In genomic region chr22:32852346-32853251, GRCh38 we compare ENCODE assay signal across 14 cellular contexts. TPM values are rescaled to one million over a fixed set of nuclear protein-coding genes. Genes with fewer than 3 reads are reported as not detected.
DNase-seq lines count a peak whose midpoint lies in the region; ATAC-seq, FAIRE-seq and TF ChIP-seq lines count a peak whose summit lies in the region.
"Had no signal": no experiment of that assay in that cellular context is flagged by ENCODE, and none has a peak within 500 bp of the region (broad histone marks: within the 10 kb centered on the region; RNA-seq: fewer than 3 reads in every experiment).

No MANE protein-coding gene starts in this region.

- TF ChIP-seq EP300 in K562 (IDR thresholded peaks at IDR 0.05; ENCODE audit: low read length): no peak

- H4K20me1 ChIP-seq in K562 (replicated peaks; ENCODE audit: control insufficient read depth, insufficient read depth, low read length): no peaks in the 10 kb centered on the region

- no TSS peak for BruUV-seq in K562 (replicated peaks; lab: Mats Ljungman, UMichigan)

- H3K27ac ChIP-seq in K562 (ENCODE audit: extremely low read depth, low read depth, low read length) (no peak overlapping the region), cardiac muscle cell (peak overlapping the region; percentile 71), upper lobe of right lung (peak overlapping the region; percentile 78)
- H3K27ac ChIP-seq in CD4-positive, alpha-beta memory T cell (ENCODE audit: low read depth, low read length): no peak overlapping the region
- H3K27ac ChIP-seq: neutrophil had no signal

- DNase-seq in K562 (ENCODE audit: extremely low read depth in 1 of 4, low spot score in 3 of 4): peak in 2 of 4 experiments; percentile 22 to 33
- peak; percentile 40 to 72 for DNase-seq in cardiac muscle cell (ENCODE audit: low read depth in 1 of 2, low spot score in 1 of 2)
- no peak for DNase-seq in neural crest cell (ENCODE audit: low read depth, low spot score)
- no peak for DNase-seq in upper lobe of right lung
- DNase-seq in T-helper 2 cell treated with Interferon-gamma antibody and Interleukin-4, amounts not matched to agents 5 μg/mL and 100 μg/mL, for 36 hours (ENCODE audit: low spot score): no peak
- no peak for DNase-seq in CD4-positive, alpha-beta memory T cell
- DNase-seq: activated CD4-positive, alpha-beta T cell treated with anti-CD3 and anti-CD28 coated beads for 36 hours; activated effector memory CD4-positive, alpha-beta T cell treated with anti-CD3 and anti-CD28 coated beads, Interleukin-2, amount 50 U/mL, for 16 hours; effector memory CD8-positive, alpha-beta T cell; SHP77 had no signal

- H3K4me1 ChIP-seq in K562 (replicated peaks in 1 of 2; ENCODE audit: control insufficient read depth in 2 of 2, insufficient read depth in 2 of 2, low read length in 2 of 2) (peaks cover 4 to 10% of the 10 kb centered on the region in 2 experiments; a peak in 3 of 5 replicates), cardiac muscle cell (ENCODE audit: low read depth) (peaks cover 19% of the 10 kb centered on the region), upper lobe of right lung (peaks cover 65% of the 10 kb centered on the region)
- H3K4me1 ChIP-seq in CD4-positive, alpha-beta memory T cell (ENCODE audit: insufficient read depth, low read length): no peaks in the 10 kb centered on the region

- H3K27me3 Mint-ChIP-seq in neural crest cell (ENCODE audit: low read depth): no peaks in the 10 kb centered on the region
- H3K27me3 Mint-ChIP-seq in T-helper 2 cell treated with Interferon-gamma antibody and Interleukin-4, amounts not matched to agents 5 μg/mL and 100 μg/mL, for 36 hours (ENCODE audit: low read depth): no peaks in the 10 kb centered on the region
- H3K27me3 Mint-ChIP-seq in CD4-positive, alpha-beta memory T cell: peaks cover 3 to 19% of the 10 kb centered on the region in 2 donors
- H3K27me3 Mint-ChIP-seq: type B pancreatic cell had no signal

- in situ Hi-C loops in K562 (cut with MboI): no loop called here

- TF ChIP-seq RAD21 in K562 (CRISPR knock-in tag; conservative IDR thresholded peaks at IDR 0.05 in 1 of 2, IDR thresholded peaks at IDR 0.05 in 1 of 2): no peak

- no peaks in the 10 kb centered on the region for H3K36me3 Mint-ChIP-seq in neural crest cell (ENCODE audit: low read depth)
- H3K36me3 Mint-ChIP-seq in T-helper 2 cell treated with Interferon-gamma antibody and Interleukin-4, amounts not matched to agents 5 μg/mL and 100 μg/mL, for 36 hours (ENCODE audit: low read depth): no peaks in the 10 kb centered on the region
- no peaks in the 10 kb centered on the region for H3K36me3 Mint-ChIP-seq in CD4-positive, alpha-beta memory T cell

- intact Hi-C loops in K562 (cut with micrococcal nuclease): no loop called here
- intact Hi-C loops in upper lobe of right lung (cut with DNase I): no loop called here
- intact Hi-C loops in CD4-positive, alpha-beta memory T cell (cut with micrococcal nuclease): no loop called here

- ATAC-seq in K562: peak; percentile 72
- peak; percentile 51 for ATAC-seq in upper lobe of right lung
- no peak for ATAC-seq in HG03460 (IDR thresholded peaks at IDR 0.05; ENCODE audit: unreplicated experiment)
- ATAC-seq: activated CD4-positive, alpha-beta T cell treated with anti-CD3 and anti-CD28 coated beads for 36 hours; effector memory CD8-positive, alpha-beta T cell; GM12878 had no signal

- H3K9me1 ChIP-seq in K562 (ENCODE audit: control insufficient read depth, insufficient read depth, low read length): no peaks in the 10 kb centered on the region

- H3K36me3 ChIP-seq in K562 (ENCODE audit: control insufficient read depth, insufficient read depth, low read length) (no peaks in the 10 kb centered on the region), cardiac muscle cell (peaks cover 12% of the 10 kb centered on the region), upper lobe of right lung (peaks cover 78% of the 10 kb centered on the region)
- no peaks in the 10 kb centered on the region for H3K36me3 ChIP-seq in CD4-positive, alpha-beta memory T cell (ENCODE audit: insufficient read depth, low read length)
- H3K36me3 ChIP-seq: neutrophil had no signal

- no peak overlapping the region for H3K9ac ChIP-seq in K562 (ENCODE audit: insufficient read depth in 1 of 2, low read depth in 2 of 2, low read length in 2 of 2)

- H3K4me3 Mint-ChIP-seq in neural crest cell: no peak overlapping the region
- no peak overlapping the region for H3K4me3 Mint-ChIP-seq in T-helper 2 cell treated with Interferon-gamma antibody and Interleukin-4, amounts not matched to agents 5 μg/mL and 100 μg/mL, for 36 hours
- H3K4me3 Mint-ChIP-seq in CD4-positive, alpha-beta memory T cell: no peak overlapping the region
- H3K4me3 Mint-ChIP-seq: activated CD4-positive, alpha-beta T cell treated with anti-CD3 and anti-CD28 coated beads for 36 hours; effector memory CD8-positive, alpha-beta T cell; type B pancreatic cell had no signal

- no peak for TF ChIP-seq POLR2A in K562 (conservative IDR thresholded peaks at IDR 0.05)

- CTCF ChIA-PET in K562 (lab: Yijun Ruan, JAX; ENCODE audit: low intra/inter-chr PET ratio): no interaction called here
- CTCF ChIA-PET in CD4-positive, alpha-beta memory T cell (lab: Charles Lee; ENCODE audit: partially characterized antibody): no interaction called here

- H3K9me3 ChIP-seq in K562 (replicated peaks; ENCODE audit: control insufficient read depth, insufficient read depth, low read depth, low read length) (no peaks in the 10 kb centered on the region), cardiac muscle cell (ENCODE audit: low read depth) (no peaks in the 10 kb centered on the region), upper lobe of right lung (no peaks in the 10 kb centered on the region)
- no peaks in the 10 kb centered on the region for H3K9me3 ChIP-seq in CD4-positive, alpha-beta memory T cell (ENCODE audit: control insufficient read depth in 1 of 2, low read length in 2 of 2)
- H3K9me3 ChIP-seq: neutrophil had no signal

- H3K27me3 ChIP-seq in K562 (ENCODE audit: control insufficient read depth in 2 of 2, insufficient read depth in 2 of 2, low read length in 2 of 2) (peaks cover 0 to 22% of the 10 kb centered on the region in 2 experiments; a peak in 2 of 5 replicates), cardiac muscle cell (no peaks in the 10 kb centered on the region), upper lobe of right lung (no peaks in the 10 kb centered on the region)
- no peaks in the 10 kb centered on the region for H3K27me3 ChIP-seq in CD4-positive, alpha-beta memory T cell (ENCODE audit: insufficient read depth, low read length)
- H3K27me3 ChIP-seq: neutrophil had no signal

- POLR2A ChIA-PET in K562 (lab: Yijun Ruan, JAX): interaction anchor here (0.8 kb wide), 1 partner anchor 13 kb away, joined by 3 read pairs; no protein-coding TSS in a partner anchor
- POLR2A ChIA-PET in CD4-positive, alpha-beta memory T cell (lab: Charles Lee; ENCODE audit: partially characterized antibody): no interaction called here

- H2AFZ ChIP-seq in K562 (ENCODE audit: low read depth, low read length): peak overlapping the region; percentile 38

- 3% methylated on average over 9 of the region's 10 CpGs for WGBS in K562 (ENCODE audit: insufficient coverage, low coverage, missing lambda C conversion rate)

- FAIRE-seq in K562 (lab: Jason Lieb, UNC): no peak
- FAIRE-seq: GM12878 had no signal

- H3K9me3 Mint-ChIP-seq in neural crest cell: no peaks in the 10 kb centered on the region
- H3K9me3 Mint-ChIP-seq in T-helper 2 cell treated with Interferon-gamma antibody and Interleukin-4, amounts not matched to agents 5 μg/mL and 100 μg/mL, for 36 hours: no peaks in the 10 kb centered on the region
- no peaks in the 10 kb centered on the region for H3K9me3 Mint-ChIP-seq in CD4-positive, alpha-beta memory T cell
- H3K9me3 Mint-ChIP-seq: type B pancreatic cell had no signal

- H3K27ac Mint-ChIP-seq in neural crest cell (ENCODE audit: unreplicated experiment): peak overlapping the region; percentile 48
- no peak overlapping the region for H3K27ac Mint-ChIP-seq in T-helper 2 cell treated with Interferon-gamma antibody and Interleukin-4, amounts not matched to agents 5 μg/mL and 100 μg/mL, for 36 hours
- no peak overlapping the region for H3K27ac Mint-ChIP-seq in CD4-positive, alpha-beta memory T cell
- H3K27ac Mint-ChIP-seq: activated CD4-positive, alpha-beta T cell treated with anti-CD3 and anti-CD28 coated beads for 36 hours; effector memory CD8-positive, alpha-beta T cell; type B pancreatic cell had no signal

- no peaks in the 10 kb centered on the region for H3K79me2 ChIP-seq in K562 (ENCODE audit: control insufficient read depth, insufficient read depth, low read length)

- H3K4me2 ChIP-seq in K562 (ENCODE audit: insufficient read depth, low read length): peak overlapping the region; percentile 53

- H3K4me3 ChIP-seq in K562 (no peak overlapping the region), cardiac muscle cell (no peak overlapping the region), upper lobe of right lung (no peak overlapping the region)
- H3K4me3 ChIP-seq in CD4-positive, alpha-beta memory T cell (ENCODE audit: low read length in 2 of 2): no peak overlapping the region
- H3K4me3 ChIP-seq: GM12878 had no signal

- TF ChIP-seq CTCF in K562 (IDR thresholded peaks at IDR 0.05 in 2 of 3, conservative IDR thresholded peaks at IDR 0.05 in 1 of 3; ENCODE audit: insufficient read depth in 2 of 3, low read depth in 1 of 3, low read length in 3 of 3): no peak
- no peak for TF ChIP-seq CTCF in cardiac muscle cell (IDR thresholded peaks at IDR 0.05; ENCODE audit: low read depth, low read length)
- no peak for TF ChIP-seq CTCF in neural crest cell (conservative IDR thresholded peaks at IDR 0.05)
- no peak for TF ChIP-seq CTCF in upper lobe of right lung (IDR thresholded peaks at IDR 0.05)

- H3K4me1 Mint-ChIP-seq in neural crest cell: peaks cover 9% of the 10 kb centered on the region
- peaks cover 6% of the 10 kb centered on the region for H3K4me1 Mint-ChIP-seq in T-helper 2 cell treated with Interferon-gamma antibody and Interleukin-4, amounts not matched to agents 5 μg/mL and 100 μg/mL, for 36 hours (ENCODE audit: low read depth)
- no peaks in the 10 kb centered on the region for H3K4me1 Mint-ChIP-seq in CD4-positive, alpha-beta memory T cell
- H3K4me1 Mint-ChIP-seq: activated CD4-positive, alpha-beta T cell treated with anti-CD3 and anti-CD28 coated beads for 36 hours had no signal

RNA-seq across cellular contexts. Expression of gene TIMP3, which starts 51.1 kb away (rescaled TPM):
- total RNA-seq in K562 (2011; cell fraction: chromatin; rRNA removed; ENCODE audit: low replicate concordance): 0.21 and 0.25 TPM in 2 replicates
- 0.13 and 0.50 TPM in 2 replicates for total RNA-seq in K562 (2011; cell fraction: nucleolus; rRNA removed)
- total RNA-seq in K562 (2011; cell fraction: nucleoplasm; rRNA removed): 0.29 and 0.84 TPM in 2 replicates
- 0.14 and 0.16 TPM in 2 replicates for total RNA-seq in K562 (2014; rRNA removed)
- 0.18 and 0.19 TPM in 2 replicates for total RNA-seq in K562 (2014; rRNA removed; fragmentation: Illumina TruSeq; extraction: Trizol)
- 0.07 and 0.15 TPM in 2 replicates for total RNA-seq in K562 (2015; rRNA removed; fragmentation: Illumina TruSeq; extraction: Trizol)
- total RNA-seq in K562 (2021): 0.73 and 0.89 TPM in 2 replicates
- polyA plus RNA-seq in K562 (2011; rRNA removed): 0.20 and 0.24 TPM in 2 replicates
- polyA plus RNA-seq in K562 (2011; cell fraction: cytosol; rRNA removed): 0.12 and 0.22 TPM in 2 replicates
- 0.09 and 0.10 TPM in 2 replicates for polyA plus RNA-seq in K562 (2011; cell fraction: nucleus; rRNA removed)
- 0.74 and 1.3 TPM in 2 replicates for polyA plus RNA-seq in K562 (2012)
- 0.25 and 0.28 TPM in 2 replicates for polyA plus RNA-seq in K562 (2014; fragmentation: Illumina TruSeq; extraction: Trizol)
- under 1 TPM; 0.10 to 0.20 TPM for polyA plus RNA-seq in K562 (2014; fragmentation: Nextera tagmentation; extraction: Ambion mirVana)
- 0.07 and 0.20 TPM in 2 replicates for polyA plus RNA-seq in K562 (2014; rRNA removed)
- polyA minus RNA-seq in K562 (2011; rRNA and poly(A)+ RNA removed): 0.28 and 0.30 TPM in 2 replicates
- 0.19 and 0.36 TPM in 2 replicates for polyA minus RNA-seq in K562 (2011; cell fraction: cytosol; rRNA and poly(A)+ RNA removed)
- polyA minus RNA-seq in K562 (2011; cell fraction: nucleus; rRNA and poly(A)+ RNA removed): 0.11 and 0.13 TPM in 2 replicates
- total RNA-seq in cardiac muscle cell: 72.8 and 91.3 TPM in 2 replicates
- 85.9 and 126 TPM in 2 replicates for polyA plus RNA-seq in cardiac muscle cell
- 20.7 and 21.6 TPM in 2 replicates for total RNA-seq in neural crest cell
- 749 TPM for total RNA-seq in upper lobe of right lung
- 1 to 10 TPM; 1.7 to 2.3 TPM for total RNA-seq in CD4-positive, alpha-beta memory T cell
- not detected for polyA plus RNA-seq in CD4-positive, alpha-beta memory T cell
- total RNA-seq: activated CD4-positive, alpha-beta T cell treated with anti-CD3 and anti-CD28 coated beads for 36 hours had no signal

Comparison
In these comparisons a context has a peak if more than half of its experiments do, and no peak if none do; other contexts are left out.
1. DNase-seq: peak in cardiac muscle cell (2 of 2); none in neural crest cell (single experiment), upper lobe of right lung (single experiment), T-helper 2 cell treated with Interferon-gamma antibody and Interleukin-4, amounts not matched to agents 5 μg/mL and 100 μg/mL, for 36 hours (single experiment) and CD4-positive, alpha-beta memory T cell (0 of 5).
2. H3K27ac ChIP-seq: peak in cardiac muscle cell (single experiment) and upper lobe of right lung (single experiment); none in K562 (single experiment) and CD4-positive, alpha-beta memory T cell (single experiment).